In the genomic region with DNA sequence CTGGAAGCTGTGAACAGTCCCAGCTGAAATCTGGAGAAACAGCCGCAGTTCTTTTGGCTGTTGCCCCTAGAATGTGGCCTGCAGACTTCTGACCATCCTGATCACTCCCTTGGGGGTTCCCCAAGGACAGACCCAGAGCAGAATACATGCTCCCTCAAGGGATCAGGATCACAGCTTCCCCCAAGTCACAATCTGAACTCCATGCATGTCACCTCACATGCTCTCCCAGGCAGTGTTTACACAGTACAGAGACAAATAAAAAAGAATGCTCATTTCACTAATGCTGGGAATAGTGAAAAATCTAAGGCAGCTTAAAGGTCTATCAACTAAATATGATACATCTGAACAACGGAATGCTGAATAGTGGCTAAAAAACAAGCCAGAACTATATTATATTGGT, we compare ENCODE assay signal across 18 cellular contexts. TPM values are rescaled to one million over a fixed set of nuclear protein-coding genes. Genes with fewer than 3 reads are reported as not detected.
A peak's percentile ranks its signal among the peaks of the same experiment; 100 is the strongest.
DNase-seq lines count a peak whose midpoint lies in the region; ATAC-seq and TF ChIP-seq lines count a peak whose summit lies in the region.
"Had no signal": no experiment of that assay in that cellular context is flagged by ENCODE, and none has a peak within 500 bp of the region (broad histone marks: within the 10 kb centered on the region; RNA-seq: fewer than 3 reads in every experiment).

No MANE protein-coding gene starts in this region.

- H3K4me3 Mint-ChIP-seq in activated T-cell treated with anti-CD3 and anti-CD28 coated beads, Interleukin-2, amount 50 U/mL, for 24 hours: no peak overlapping the region
- no peak overlapping the region for H3K4me3 Mint-ChIP-seq in activated T-cell treated with anti-CD3 and anti-CD28 coated beads, Interleukin-2, amount 50 U/mL, for 4 hours
- H3K4me3 Mint-ChIP-seq in CD8-positive, alpha-beta memory T cell: no peak overlapping the region
- no peak overlapping the region for H3K4me3 Mint-ChIP-seq in activated naive CD8-positive, alpha-beta T cell treated with anti-CD3 and anti-CD28 coated beads, Interleukin-2, amount 50 U/mL, for 24 hours
- H3K4me3 Mint-ChIP-seq in HFFc6: no peak overlapping the region
- H3K4me3 Mint-ChIP-seq: naive thymus-derived CD8-positive, alpha-beta T cell had no signal

- intact Hi-C loops in right lobe of liver (cut with DNase I) (no loop called here), spleen (cut with DNase I; ENCODE audit: low total_unique reads) (no loop called here)

- peaks cover 19% of the 10 kb centered on the region for H3K36me3 ChIP-seq in CD8-positive, alpha-beta memory T cell (ENCODE audit: insufficient read depth, low read length)
- H3K36me3 ChIP-seq in right lobe of liver: peaks cover 0 to 5% (median 0%) of the 10 kb centered on the region in 4 donors
- peaks cover 0 to 18% (median 10%) of the 10 kb centered on the region in 6 donors for H3K36me3 ChIP-seq in spleen

- WGBS in right lobe of liver (ENCODE audit: insufficient coverage, low coverage, low lambda C conversion rate, missing lambda C conversion rate): 73% methylated on average over 2 of the region's 2 CpGs
- WGBS in spleen, 5 donors: 90 to 97% (median 96%) methylated on average over 2 of the region's 2 CpGs

- H3K27ac ChIP-seq in CD8-positive, alpha-beta memory T cell (ENCODE audit: low read depth, low read length): no peak overlapping the region
- no peak overlapping the region for H3K27ac ChIP-seq in right lobe of liver
- H3K27ac ChIP-seq in spleen: no peak overlapping the region
- H3K27ac ChIP-seq: parathyroid adenoma, upper lobe of right lung had no signal

- no peaks in the 10 kb centered on the region for H3K27me3 Mint-ChIP-seq in activated T-cell treated with anti-CD3 and anti-CD28 coated beads, Interleukin-2, amount 50 U/mL, for 24 hours
- no peaks in the 10 kb centered on the region for H3K27me3 Mint-ChIP-seq in activated T-cell treated with anti-CD3 and anti-CD28 coated beads, Interleukin-2, amount 50 U/mL, for 4 hours (ENCODE audit: low read depth)
- no peaks in the 10 kb centered on the region for H3K27me3 Mint-ChIP-seq in CD8-positive, alpha-beta memory T cell
- no peaks in the 10 kb centered on the region for H3K27me3 Mint-ChIP-seq in activated naive CD8-positive, alpha-beta T cell treated with anti-CD3 and anti-CD28 coated beads, Interleukin-2, amount 50 U/mL, for 24 hours
- H3K27me3 Mint-ChIP-seq in HFFc6 (ENCODE audit: insufficient read depth): no peaks in the 10 kb centered on the region; the same call in 1 of the 2 replicates
- H3K27me3 Mint-ChIP-seq: naive thymus-derived CD8-positive, alpha-beta T cell had no signal

- H3K9me3 ChIP-seq in CD8-positive, alpha-beta memory T cell (ENCODE audit: low read length): no peaks in the 10 kb centered on the region
- H3K9me3 ChIP-seq in right lobe of liver (no peaks in the 10 kb centered on the region), spleen (no peaks in the 10 kb centered on the region)
- H3K9me3 ChIP-seq: upper lobe of right lung had no signal

- H3K4me1 ChIP-seq in CD8-positive, alpha-beta memory T cell (ENCODE audit: insufficient read depth, low read length): peaks cover 11% of the 10 kb centered on the region
- peaks cover 0 to 17% (median 5%) of the 10 kb centered on the region in 4 donors for H3K4me1 ChIP-seq in right lobe of liver
- H3K4me1 ChIP-seq in spleen: peaks cover 0 to 42% (median 4%) of the 10 kb centered on the region in 6 donors
- H3K4me1 ChIP-seq: parathyroid adenoma, upper lobe of right lung had no signal

- no peak overlapping the region for H3K4me3 ChIP-seq in CD8-positive, alpha-beta memory T cell (ENCODE audit: low read length)
- H3K4me3 ChIP-seq in right lobe of liver: no peak overlapping the region
- no peak overlapping the region for H3K4me3 ChIP-seq in spleen
- H3K4me3 ChIP-seq: upper lobe of right lung had no signal

- no peaks in the 10 kb centered on the region for H3K9me3 Mint-ChIP-seq in activated T-cell treated with anti-CD3 and anti-CD28 coated beads, Interleukin-2, amount 50 U/mL, for 24 hours
- H3K9me3 Mint-ChIP-seq in activated T-cell treated with anti-CD3 and anti-CD28 coated beads, Interleukin-2, amount 50 U/mL, for 4 hours: no peaks in the 10 kb centered on the region
- H3K9me3 Mint-ChIP-seq in CD8-positive, alpha-beta memory T cell: no peaks in the 10 kb centered on the region
- no peaks in the 10 kb centered on the region for H3K9me3 Mint-ChIP-seq in activated naive CD8-positive, alpha-beta T cell treated with anti-CD3 and anti-CD28 coated beads, Interleukin-2, amount 50 U/mL, for 24 hours
- no peaks in the 10 kb centered on the region for H3K9me3 Mint-ChIP-seq in HFFc6
- H3K9me3 Mint-ChIP-seq: naive thymus-derived CD8-positive, alpha-beta T cell had no signal

- peaks cover 38% of the 10 kb centered on the region for H3K36me3 Mint-ChIP-seq in activated T-cell treated with anti-CD3 and anti-CD28 coated beads, Interleukin-2, amount 50 U/mL, for 24 hours (ENCODE audit: low read depth)
- peaks cover 8% of the 10 kb centered on the region for H3K36me3 Mint-ChIP-seq in activated T-cell treated with anti-CD3 and anti-CD28 coated beads, Interleukin-2, amount 50 U/mL, for 4 hours (ENCODE audit: insufficient read depth)
- H3K36me3 Mint-ChIP-seq in CD8-positive, alpha-beta memory T cell: peaks cover 0 to 31% (median 4%) of the 10 kb centered on the region in 3 donors
- H3K36me3 Mint-ChIP-seq in activated naive CD8-positive, alpha-beta T cell treated with anti-CD3 and anti-CD28 coated beads, Interleukin-2, amount 50 U/mL, for 24 hours (ENCODE audit: low read depth): peaks cover 13% of the 10 kb centered on the region
- H3K36me3 Mint-ChIP-seq in HFFc6 (ENCODE audit: low read depth): no peaks in the 10 kb centered on the region

- POLR2A ChIA-PET in CD8-positive, alpha-beta memory T cell (lab: Charles Lee): no interaction called here

- no peak for TF ChIP-seq POLR2A in right lobe of liver (IDR thresholded peaks at IDR 0.05)
- no peak for TF ChIP-seq POLR2A in spleen (IDR thresholded peaks at IDR 0.05)

- H3K27ac Mint-ChIP-seq in activated T-cell treated with anti-CD3 and anti-CD28 coated beads, Interleukin-2, amount 50 U/mL, for 24 hours: peak overlapping the region; percentile 22
- peak overlapping the region in 6 of 8 donors; percentile 64 to 84 (median 74) for H3K27ac Mint-ChIP-seq in CD8-positive, alpha-beta memory T cell
- H3K27ac Mint-ChIP-seq in activated naive CD8-positive, alpha-beta T cell treated with anti-CD3 and anti-CD28 coated beads, Interleukin-2, amount 50 U/mL, for 24 hours: peak overlapping the region; percentile 0
- no peak overlapping the region for H3K27ac Mint-ChIP-seq in HFFc6

- CTCF ChIA-PET in CD8-positive, alpha-beta memory T cell (lab: Charles Lee): no interaction called here

- no peak for DNase-seq in activated T-cell treated with anti-CD3 and anti-CD28 coated beads, Interleukin-2, amount 50 U/mL, for 24 hours
- DNase-seq in activated T-cell treated with anti-CD3 and anti-CD28 coated beads, Interleukin-2, amount 50 U/mL, for 4 hours: no peak
- no peak for DNase-seq in CD8-positive, alpha-beta memory T cell
- no peak for DNase-seq in activated naive CD8-positive, alpha-beta T cell treated with anti-CD3 and anti-CD28 coated beads, Interleukin-2, amount 50 U/mL, for 24 hours
- DNase-seq in right lobe of liver (no peak), HFFc6 (no peak), spleen (no peak)
- DNase-seq: activated CD8-positive, alpha-beta memory T cell treated with anti-CD3 and anti-CD28 coated beads for 24 hours; EL; mesenchymal stem cell; naive thymus-derived CD8-positive, alpha-beta T cell; NCI-H146; NCI-H2171 treated with DMSO at 0.1 percent for 48 hours; NCI-H524 treated with DMSO at 0.1 percent for 48 hours; T1000; upper lobe of right lung had no signal

- H3K27me3 ChIP-seq in CD8-positive, alpha-beta memory T cell (ENCODE audit: insufficient read depth, low read length, poor library complexity, severe bottlenecking): no peaks in the 10 kb centered on the region
- no peaks in the 10 kb centered on the region for H3K27me3 ChIP-seq in right lobe of liver
- H3K27me3 ChIP-seq in spleen (replicated peaks in 1 of 7): no peaks in the 10 kb centered on the region
- H3K27me3 ChIP-seq: upper lobe of right lung had no signal

- no peak for TF ChIP-seq CTCF in right lobe of liver (IDR thresholded peaks at IDR 0.05)
- TF ChIP-seq CTCF in HFFc6 (IDR thresholded peaks at IDR 0.05): no peak
- no peak for TF ChIP-seq CTCF in spleen (IDR thresholded peaks at IDR 0.05 in 8 of 11, conservative IDR thresholded peaks at IDR 0.05 in 3 of 11)

- peaks cover 47% of the 10 kb centered on the region for H3K4me1 Mint-ChIP-seq in activated T-cell treated with anti-CD3 and anti-CD28 coated beads, Interleukin-2, amount 50 U/mL, for 24 hours (ENCODE audit: low read depth)
- peaks cover 50% of the 10 kb centered on the region for H3K4me1 Mint-ChIP-seq in activated T-cell treated with anti-CD3 and anti-CD28 coated beads, Interleukin-2, amount 50 U/mL, for 4 hours (ENCODE audit: low read depth)
- peaks cover 54 to 69% (median 62%) of the 10 kb centered on the region in 3 donors for H3K4me1 Mint-ChIP-seq in CD8-positive, alpha-beta memory T cell
- H3K4me1 Mint-ChIP-seq in activated naive CD8-positive, alpha-beta T cell treated with anti-CD3 and anti-CD28 coated beads, Interleukin-2, amount 50 U/mL, for 24 hours: peaks cover 41% of the 10 kb centered on the region
- H3K4me1 Mint-ChIP-seq in HFFc6 (ENCODE audit: low read depth): peaks cover 49% of the 10 kb centered on the region

- ATAC-seq in activated T-cell treated with anti-CD3 and anti-CD28 coated beads, Interleukin-2, amount 50 U/mL, for 4 hours: no peak
- no peak for ATAC-seq in activated naive CD8-positive, alpha-beta T cell treated with anti-CD3 and anti-CD28 coated beads, Interleukin-2, amount 50 U/mL, for 24 hours
- ATAC-seq in right lobe of liver (peak; percentile 36 to 60 (median 40)), GM21360 (IDR thresholded peaks at IDR 0.05; ENCODE audit: unreplicated experiment) (no peak)
- ATAC-seq: naive thymus-derived CD8-positive, alpha-beta T cell; upper lobe of right lung had no signal

RNA-seq across cellular contexts. Expression of gene SPAG4, which starts 20.5 kb away (rescaled TPM):
- 1 to 10 TPM; 1.6 to 2.5 (median 1.9) TPM for total RNA-seq in activated T-cell treated with anti-CD3 and anti-CD28 coated beads, Interleukin-2, amount 50 U/mL, for 4 hours
- 1 to 10 TPM; 2.1 TPM for total RNA-seq in CD8-positive, alpha-beta memory T cell
- polyA plus RNA-seq in CD8-positive, alpha-beta memory T cell: 1.1 TPM
- total RNA-seq in right lobe of liver (10 to 100 TPM in 1 of 6 experiments, 1 to 10 TPM in 5; 1.7 to 13.8 (median 3.6) TPM), spleen (10 to 100 TPM in 5 of 7 donors, 1 to 10 TPM in 2; 2.5 to 32.1 (median 14.7) TPM)
- total RNA-seq in HFFc6 (2021; fragmentation: NEBNext Ultra II Directional; extraction: Animal tissue kit (Norgen Biotek cat#: 25700)): 1 to 10 TPM; 2.2 to 3.6 (median 2.8) TPM
- polyA plus RNA-seq in spleen: 10 to 100 TPM in 1 of 3 donors, 1 to 10 TPM in 2; 5.2 to 10.9 (median 5.7) TPM

RNA-seq across cellular contexts. Expression of gene CPNE1, which starts 28.6 kb away (rescaled TPM):
- 100 to 1,000 TPM; 229 to 264 (median 257) TPM for total RNA-seq in activated T-cell treated with anti-CD3 and anti-CD28 coated beads, Interleukin-2, amount 50 U/mL, for 4 hours
- 100 to 1,000 TPM; 295 to 305 TPM for total RNA-seq in CD8-positive, alpha-beta memory T cell
- 378 TPM for polyA plus RNA-seq in CD8-positive, alpha-beta memory T cell
- total RNA-seq in right lobe of liver (10 to 100 TPM; 35.5 to 72.0 (median 53.3) TPM), spleen (100 to 1,000 TPM in 6 of 7 donors, 10 to 100 TPM in 1; 93.9 to 247 (median 234) TPM)
- total RNA-seq in HFFc6 (2021; fragmentation: NEBNext Ultra II Directional; extraction: Animal tissue kit (Norgen Biotek cat#: 25700)): 100 to 1,000 TPM; 200 to 230 (median 213) TPM
- 100 to 1,000 TPM; 183 to 215 (median 203) TPM for polyA plus RNA-seq in spleen

RNA-seq across cellular contexts. Expression of gene RBM12, which starts 28.6 kb away (rescaled TPM):
- total RNA-seq in activated T-cell treated with anti-CD3 and anti-CD28 coated beads, Interleukin-2, amount 50 U/mL, for 4 hours: 100 to 1,000 TPM; 135 to 137 (median 136) TPM
- 100 to 1,000 TPM; 103 to 110 TPM for total RNA-seq in CD8-positive, alpha-beta memory T cell
- 46.1 TPM for polyA plus RNA-seq in CD8-positive, alpha-beta memory T cell
- total RNA-seq in right lobe of liver (10 to 100 TPM; 13.3 to 32.8 (median 21.0) TPM), spleen (100 to 1,000 TPM in 1 of 7 donors, 10 to 100 TPM in 6; 44.6 to 100 (median 89.1) TPM)
- 10 to 100 TPM; 61.5 to 85.3 (median 78.7) TPM for total RNA-seq in HFFc6 (2021; fragmentation: NEBNext Ultra II Directional; extraction: Animal tissue kit (Norgen Biotek cat#: 25700))
- polyA plus RNA-seq in spleen: 10 to 100 TPM; 10.6 to 17.9 (median 14.4) TPM

Comparison
In these comparisons a context has a peak if more than half of its experiments do, and no peak if none do; other contexts are left out.
1. ATAC-seq: peak in right lobe of liver (4 of 4); none in activated T-cell treated with anti-CD3 and anti-CD28 coated beads, Interleukin-2, amount 50 U/mL, for 4 hours (0 of 2), activated naive CD8-positive, alpha-beta T cell treated with anti-CD3 and anti-CD28 coated beads, Interleukin-2, amount 50 U/mL, for 24 hours (single experiment) and GM21360 (single experiment).